9 cellular contexts compared by ENCODE assay signal in genomic region chr11:101915811-101916291, GRCh38. TPM values are rescaled to one million over a fixed set of nuclear protein-coding genes. Genes with fewer than 3 reads are reported as not detected.
DNase-seq lines count a peak whose midpoint lies in the region; ATAC-seq and TF ChIP-seq lines count a peak whose summit lies in the region.
"Had no signal": no experiment of that assay in that cellular context is flagged by ENCODE, and none has a peak within 500 bp of the region (broad histone marks: within the 10 kb centered on the region; RNA-seq: fewer than 3 reads in every experiment).

No MANE protein-coding gene starts in this region.

- CTCF ChIA-PET in CD8-positive, alpha-beta T cell (lab: Charles Lee): no interaction called here

- peak overlapping the region; percentile 91 for H3K4me3 ChIP-seq in CD8-positive, alpha-beta T cell (ENCODE audit: low read depth, low read length)
- H3K4me3 ChIP-seq in fibroblast of mammary gland (ENCODE audit: control insufficient read depth, low read depth, low read length) (peak overlapping the region; percentile 83), osteoblast (ENCODE audit: insufficient read depth, low read length) (peak overlapping the region; percentile 80)

- POLR2A ChIA-PET in CD8-positive, alpha-beta T cell (lab: Charles Lee): no interaction called here

- H3K27ac ChIP-seq in CD8-positive, alpha-beta T cell (ENCODE audit: low read depth, low read length): peak overlapping the region; percentile 68
- H3K27ac ChIP-seq in osteoblast (ENCODE audit: low read depth, low read length): peak overlapping the region; percentile 92

- intact Hi-C loops in CD8-positive, alpha-beta T cell (cut with DNase I, micrococcal nuclease): loop anchor here (2.0 to 10.0 kb wide), 6 partner anchors 196 to 1179 kb away; partner anchors contain the start of genes DCUN1D5 (in 2 of the 2), BIRC2 (in 1 of the 2) and YAP1 (in 1 of the 2)

- ATAC-seq in CD8-positive, alpha-beta T cell: no peak
- peak; percentile 27 for ATAC-seq in HG03460 (IDR thresholded peaks at IDR 0.05; ENCODE audit: unreplicated experiment)

- no peaks in the 10 kb centered on the region for H4K20me1 ChIP-seq in osteoblast (ENCODE audit: insufficient read depth, low read length)

- H3K9me3 Mint-ChIP-seq in CD8-positive, alpha-beta T cell: no peaks in the 10 kb centered on the region

- peaks cover 2% of the 10 kb centered on the region for H3K27me3 Mint-ChIP-seq in CD8-positive, alpha-beta T cell (ENCODE audit: low read depth)

- no peaks in the 10 kb centered on the region for H3K36me3 ChIP-seq in CD8-positive, alpha-beta T cell (ENCODE audit: insufficient read depth, low read length)
- H3K36me3 ChIP-seq in osteoblast (ENCODE audit: insufficient read depth, low read length): no peaks in the 10 kb centered on the region

- H3K4me2 ChIP-seq in osteoblast (ENCODE audit: insufficient read depth, low read length): peak overlapping the region; percentile 91

- H3K4me3 Mint-ChIP-seq in CD8-positive, alpha-beta T cell: peak overlapping the region; percentile 93

- peaks cover 23% of the 10 kb centered on the region for H3K4me1 Mint-ChIP-seq in CD8-positive, alpha-beta T cell (ENCODE audit: low read depth)

- peak overlapping the region; percentile 89 for H3K27ac Mint-ChIP-seq in CD8-positive, alpha-beta T cell

- no peaks in the 10 kb centered on the region for H3K27me3 ChIP-seq in CD8-positive, alpha-beta T cell (ENCODE audit: insufficient read depth, low read length)
- no peaks in the 10 kb centered on the region for H3K27me3 ChIP-seq in osteoblast (ENCODE audit: insufficient read depth, low read length)

- no peak for TF ChIP-seq CTCF in CD8-positive, alpha-beta T cell (IDR thresholded peaks at IDR 0.05)
- TF ChIP-seq CTCF in fibroblast of mammary gland (conservative IDR thresholded peaks at IDR 0.05; ENCODE audit: control insufficient read depth, insufficient read depth, low read depth, low read length) (no peak), osteoblast (IDR thresholded peaks at IDR 0.05; ENCODE audit: extremely low read depth, low read depth, low read length) (no peak)

- no peaks in the 10 kb centered on the region for H3K9me3 ChIP-seq in CD8-positive, alpha-beta T cell (ENCODE audit: low read length)
- H3K9me3 ChIP-seq in osteoblast (ENCODE audit: low read depth, low read length): no peaks in the 10 kb centered on the region

- no peak for DNase-seq in CD8-positive, alpha-beta T cell
- DNase-seq in GM19238 (ENCODE audit: insufficient read length, low spot score) (peak; percentile 5), SW480 (ENCODE audit: low spot score) (peak; percentile 8), fibroblast of mammary gland (ENCODE audit: low read depth) (peak; percentile 89), osteoblast (ENCODE audit: insufficient read length, low spot score, missing footprints) (no peak), ecto neural progenitor cell (ENCODE audit: low spot score) (no peak), COLO829 (ENCODE audit: low spot score) (no peak)

- peaks cover 10% of the 10 kb centered on the region for H3K4me1 ChIP-seq in CD8-positive, alpha-beta T cell (ENCODE audit: insufficient read depth, low read length)
- H3K4me1 ChIP-seq in osteoblast (ENCODE audit: insufficient read depth, low read length): peaks cover 36% of the 10 kb centered on the region

- peaks cover 3% of the 10 kb centered on the region for H3K79me2 ChIP-seq in osteoblast (ENCODE audit: insufficient read depth, low read length)

- peaks cover 2% of the 10 kb centered on the region for H3K36me3 Mint-ChIP-seq in CD8-positive, alpha-beta T cell

- peak overlapping the region; percentile 88 for H2AFZ ChIP-seq in osteoblast (ENCODE audit: low read length)

RNA-seq across cellular contexts. Expression of gene ANGPTL5, which starts 0.5 kb away (rescaled TPM):
- not detected for total RNA-seq in CD8-positive, alpha-beta T cell
- 1.2 and 1.8 TPM in 2 replicates for total RNA-seq in osteoblast
- total RNA-seq: activated CD8-positive, alpha-beta memory T cell treated with anti-CD3 and anti-CD28 coated beads for 36 hours had no signal

RNA-seq across cellular contexts. Expression of gene CEP126, which starts 1.0 kb away (rescaled TPM):
- under 1 TPM; 0.81 to 0.87 TPM for total RNA-seq in CD8-positive, alpha-beta T cell
- 3.6 and 4.1 TPM in 2 replicates for total RNA-seq in osteoblast

Comparison
In these comparisons a context has a peak if more than half of its experiments do, and no peak if none do; other contexts are left out.
1. DNase-seq: peak in GM19238 (single experiment), SW480 (single experiment) and fibroblast of mammary gland (single experiment); none in CD8-positive, alpha-beta T cell (0 of 7), osteoblast (single experiment), ecto neural progenitor cell (single experiment) and COLO829 (single experiment).
2. Peak in every context shown above with its lines, with median percentiles within 50 percentile points of each other: H3K4me3 ChIP-seq.